In the genomic region with DNA sequence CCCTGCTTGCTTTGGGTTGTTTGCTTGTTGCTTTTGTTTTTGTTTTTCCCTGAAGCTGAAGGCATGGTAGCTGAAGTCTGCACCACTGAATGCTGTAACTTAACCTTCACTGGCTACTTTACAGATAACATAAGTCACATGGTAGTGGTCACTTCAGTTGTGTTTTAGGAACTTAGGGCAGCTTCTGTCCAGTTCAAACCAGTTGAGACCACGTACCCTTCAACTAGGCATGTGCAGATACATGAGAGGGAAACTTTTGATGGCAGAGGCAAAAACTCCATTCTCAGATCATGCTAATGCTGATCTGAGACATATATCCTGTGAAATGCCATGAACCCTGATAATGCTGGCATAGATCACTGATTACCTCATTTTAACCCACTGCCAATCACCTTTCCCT, we compare ENCODE assay signal across 1 cellular context.
TF ChIP-seq lines count a peak whose summit lies in the region.
"Not testable (repeated sequence)": the region's sequence is repeated elsewhere in the genome, so short reads cannot be mapped to it uniquely, and the experiment has no call there.

No MANE protein-coding gene starts in this region.

TF ChIP-seq in K562, 482 proteins besides CTCF, POLR2A, EP300 and RAD21:
- TF ChIP-seq, protein P1, sequence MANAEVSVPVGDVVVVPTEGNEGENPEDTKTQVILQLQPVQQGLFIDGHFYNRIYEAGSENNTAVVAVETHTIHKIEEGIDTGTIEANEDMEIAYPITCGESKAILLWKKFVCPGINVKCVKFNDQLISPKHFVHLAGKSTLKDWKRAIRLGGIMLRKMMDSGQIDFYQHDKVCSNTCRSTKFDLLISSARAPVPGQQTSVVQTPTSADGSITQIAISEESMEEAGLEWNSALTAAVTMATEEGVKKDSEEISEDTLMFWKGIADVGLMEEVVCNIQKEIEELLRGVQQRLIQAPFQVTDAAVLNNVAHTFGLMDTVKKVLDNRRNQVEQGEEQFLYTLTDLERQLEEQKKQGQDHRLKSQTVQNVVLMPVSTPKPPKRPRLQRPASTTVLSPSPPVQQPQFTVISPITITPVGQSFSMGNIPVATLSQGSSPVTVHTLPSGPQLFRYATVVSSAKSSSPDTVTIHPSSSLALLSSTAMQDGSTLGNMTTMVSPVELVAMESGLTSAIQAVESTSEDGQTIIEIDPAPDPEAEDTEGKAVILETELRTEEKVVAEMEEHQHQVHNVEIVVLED (CRISPR knock-in tag; IDR thresholded peaks at IDR 0.05) = 0 out of 2 replicates have a peak, but pooled peaks have one; percentile 12
- TF ChIP-seq KLF16 (IDR thresholded peaks at IDR 0.05) (peak; percentile 92), NR4A1 (tag; IDR thresholded peaks at IDR 0.05) (0 out of 2 replicates have a peak, but pooled peaks have one; percentile 40), RNF2 (IDR thresholded peaks at IDR 0.05) (peak; percentile 45; the same call in 1 of the 2 replicates), DMBX1 (CRISPR knock-in tag; IDR thresholded peaks at IDR 0.05; ENCODE audit: borderline replicate concordance) (peak; percentile 23; the same call in 1 of the 2 replicates), NR2C1 (tag; IDR thresholded peaks at IDR 0.05) (peak; percentile 43; the same call in 1 of the 2 replicates), CXXC5 (CRISPR knock-in tag; IDR thresholded peaks at IDR 0.05) (peak; percentile 72), LEF1 (IDR thresholded peaks at IDR 0.05) (peak; percentile 48; the same call in 1 of the 2 replicates), L3MBTL2 (IDR thresholded peaks at IDR 0.05) (peak; percentile 99)
- not testable (repeated sequence) for TF ChIP-seq NR4A1 (CRISPR knock-in tag; IDR thresholded peaks at IDR 0.05); NR2C1 (IDR thresholded peaks at IDR 0.05)
- TF ChIP-seq, protein P2, sequence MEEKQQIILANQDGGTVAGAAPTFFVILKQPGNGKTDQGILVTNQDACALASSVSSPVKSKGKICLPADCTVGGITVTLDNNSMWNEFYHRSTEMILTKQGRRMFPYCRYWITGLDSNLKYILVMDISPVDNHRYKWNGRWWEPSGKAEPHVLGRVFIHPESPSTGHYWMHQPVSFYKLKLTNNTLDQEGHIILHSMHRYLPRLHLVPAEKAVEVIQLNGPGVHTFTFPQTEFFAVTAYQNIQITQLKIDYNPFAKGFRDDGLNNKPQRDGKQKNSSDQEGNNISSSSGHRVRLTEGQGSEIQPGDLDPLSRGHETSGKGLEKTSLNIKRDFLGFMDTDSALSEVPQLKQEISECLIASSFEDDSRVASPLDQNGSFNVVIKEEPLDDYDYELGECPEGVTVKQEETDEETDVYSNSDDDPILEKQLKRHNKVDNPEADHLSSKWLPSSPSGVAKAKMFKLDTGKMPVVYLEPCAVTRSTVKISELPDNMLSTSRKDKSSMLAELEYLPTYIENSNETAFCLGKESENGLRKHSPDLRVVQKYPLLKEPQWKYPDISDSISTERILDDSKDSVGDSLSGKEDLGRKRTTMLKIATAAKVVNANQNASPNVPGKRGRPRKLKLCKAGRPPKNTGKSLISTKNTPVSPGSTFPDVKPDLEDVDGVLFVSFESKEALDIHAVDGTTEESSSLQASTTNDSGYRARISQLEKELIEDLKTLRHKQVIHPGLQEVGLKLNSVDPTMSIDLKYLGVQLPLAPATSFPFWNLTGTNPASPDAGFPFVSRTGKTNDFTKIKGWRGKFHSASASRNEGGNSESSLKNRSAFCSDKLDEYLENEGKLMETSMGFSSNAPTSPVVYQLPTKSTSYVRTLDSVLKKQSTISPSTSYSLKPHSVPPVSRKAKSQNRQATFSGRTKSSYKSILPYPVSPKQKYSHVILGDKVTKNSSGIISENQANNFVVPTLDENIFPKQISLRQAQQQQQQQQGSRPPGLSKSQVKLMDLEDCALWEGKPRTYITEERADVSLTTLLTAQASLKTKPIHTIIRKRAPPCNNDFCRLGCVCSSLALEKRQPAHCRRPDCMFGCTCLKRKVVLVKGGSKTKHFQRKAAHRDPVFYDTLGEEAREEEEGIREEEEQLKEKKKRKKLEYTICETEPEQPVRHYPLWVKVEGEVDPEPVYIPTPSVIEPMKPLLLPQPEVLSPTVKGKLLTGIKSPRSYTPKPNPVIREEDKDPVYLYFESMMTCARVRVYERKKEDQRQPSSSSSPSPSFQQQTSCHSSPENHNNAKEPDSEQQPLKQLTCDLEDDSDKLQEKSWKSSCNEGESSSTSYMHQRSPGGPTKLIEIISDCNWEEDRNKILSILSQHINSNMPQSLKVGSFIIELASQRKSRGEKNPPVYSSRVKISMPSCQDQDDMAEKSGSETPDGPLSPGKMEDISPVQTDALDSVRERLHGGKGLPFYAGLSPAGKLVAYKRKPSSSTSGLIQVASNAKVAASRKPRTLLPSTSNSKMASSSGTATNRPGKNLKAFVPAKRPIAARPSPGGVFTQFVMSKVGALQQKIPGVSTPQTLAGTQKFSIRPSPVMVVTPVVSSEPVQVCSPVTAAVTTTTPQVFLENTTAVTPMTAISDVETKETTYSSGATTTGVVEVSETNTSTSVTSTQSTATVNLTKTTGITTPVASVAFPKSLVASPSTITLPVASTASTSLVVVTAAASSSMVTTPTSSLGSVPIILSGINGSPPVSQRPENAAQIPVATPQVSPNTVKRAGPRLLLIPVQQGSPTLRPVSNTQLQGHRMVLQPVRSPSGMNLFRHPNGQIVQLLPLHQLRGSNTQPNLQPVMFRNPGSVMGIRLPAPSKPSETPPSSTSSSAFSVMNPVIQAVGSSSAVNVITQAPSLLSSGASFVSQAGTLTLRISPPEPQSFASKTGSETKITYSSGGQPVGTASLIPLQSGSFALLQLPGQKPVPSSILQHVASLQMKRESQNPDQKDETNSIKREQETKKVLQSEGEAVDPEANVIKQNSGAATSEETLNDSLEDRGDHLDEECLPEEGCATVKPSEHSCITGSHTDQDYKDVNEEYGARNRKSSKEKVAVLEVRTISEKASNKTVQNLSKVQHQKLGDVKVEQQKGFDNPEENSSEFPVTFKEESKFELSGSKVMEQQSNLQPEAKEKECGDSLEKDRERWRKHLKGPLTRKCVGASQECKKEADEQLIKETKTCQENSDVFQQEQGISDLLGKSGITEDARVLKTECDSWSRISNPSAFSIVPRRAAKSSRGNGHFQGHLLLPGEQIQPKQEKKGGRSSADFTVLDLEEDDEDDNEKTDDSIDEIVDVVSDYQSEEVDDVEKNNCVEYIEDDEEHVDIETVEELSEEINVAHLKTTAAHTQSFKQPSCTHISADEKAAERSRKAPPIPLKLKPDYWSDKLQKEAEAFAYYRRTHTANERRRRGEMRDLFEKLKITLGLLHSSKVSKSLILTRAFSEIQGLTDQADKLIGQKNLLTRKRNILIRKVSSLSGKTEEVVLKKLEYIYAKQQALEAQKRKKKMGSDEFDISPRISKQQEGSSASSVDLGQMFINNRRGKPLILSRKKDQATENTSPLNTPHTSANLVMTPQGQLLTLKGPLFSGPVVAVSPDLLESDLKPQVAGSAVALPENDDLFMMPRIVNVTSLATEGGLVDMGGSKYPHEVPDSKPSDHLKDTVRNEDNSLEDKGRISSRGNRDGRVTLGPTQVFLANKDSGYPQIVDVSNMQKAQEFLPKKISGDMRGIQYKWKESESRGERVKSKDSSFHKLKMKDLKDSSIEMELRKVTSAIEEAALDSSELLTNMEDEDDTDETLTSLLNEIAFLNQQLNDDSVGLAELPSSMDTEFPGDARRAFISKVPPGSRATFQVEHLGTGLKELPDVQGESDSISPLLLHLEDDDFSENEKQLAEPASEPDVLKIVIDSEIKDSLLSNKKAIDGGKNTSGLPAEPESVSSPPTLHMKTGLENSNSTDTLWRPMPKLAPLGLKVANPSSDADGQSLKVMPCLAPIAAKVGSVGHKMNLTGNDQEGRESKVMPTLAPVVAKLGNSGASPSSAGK (IDR thresholded peaks at IDR 0.05) = peak; percentile 93
- TF ChIP-seq, protein P3, sequence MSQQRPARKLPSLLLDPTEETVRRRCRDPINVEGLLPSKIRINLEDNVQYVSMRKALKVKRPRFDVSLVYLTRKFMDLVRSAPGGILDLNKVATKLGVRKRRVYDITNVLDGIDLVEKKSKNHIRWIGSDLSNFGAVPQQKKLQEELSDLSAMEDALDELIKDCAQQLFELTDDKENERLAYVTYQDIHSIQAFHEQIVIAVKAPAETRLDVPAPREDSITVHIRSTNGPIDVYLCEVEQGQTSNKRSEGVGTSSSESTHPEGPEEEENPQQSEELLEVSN (IDR thresholded peaks at IDR 0.05; ENCODE audit: borderline replicate concordance in 1 of 2, extremely low read depth in 1 of 2, insufficient read depth in 1 of 2, insufficient read length in 1 of 2, low read depth in 1 of 2, low read length in 1 of 2, poor library complexity in 1 of 2, severe bottlenecking in 1 of 2) = peak in 1 of 2 experiments; percentile 26
TF ChIP-seq in K562: peak in this region for 11; not testable (repeated sequence) for 471.
